35 cellular contexts compared by ENCODE assay signal in genomic region chr2:126769118-126769517, GRCh38.
A peak's percentile ranks its signal among the peaks of the same experiment; 100 is the strongest.
DNase-seq lines count a peak whose midpoint lies in the region; ATAC-seq, FAIRE-seq and TF ChIP-seq lines count a peak whose summit lies in the region.
"Had no signal": no experiment of that assay in that cellular context is flagged by ENCODE, and none has a peak within 500 bp of the region (broad histone marks: within the 10 kb centered on the region; RNA-seq: fewer than 3 reads in every experiment).

No MANE protein-coding gene starts in this region.

- H3K9me1 ChIP-seq in K562 (ENCODE audit: control insufficient read depth, insufficient read depth, low read length) = no peaks in the 10 kb centered on the region

- TF ChIP-seq RAD21 in K562 (CRISPR knock-in tag; conservative IDR thresholded peaks at IDR 0.05 in 1 of 2, IDR thresholded peaks at IDR 0.05 in 1 of 2) = no peak

- no peaks in the 10 kb centered on the region for H4K20me1 ChIP-seq in K562 (replicated peaks; ENCODE audit: control insufficient read depth, insufficient read depth, low read length)

- no peak overlapping the region for H3K27ac Mint-ChIP-seq in activated naive CD8-positive, alpha-beta T cell treated with anti-CD3 and anti-CD28 coated beads, Interleukin-2, amount 50 U/mL, for 24 hours
- H3K27ac Mint-ChIP-seq: activated naive CD8-positive, alpha-beta T cell had no signal

- H3K9me3 Mint-ChIP-seq in activated naive CD8-positive, alpha-beta T cell treated with anti-CD3 and anti-CD28 coated beads, Interleukin-2, amount 50 U/mL, for 24 hours = no peaks in the 10 kb centered on the region

- no peak overlapping the region for H3K4me2 ChIP-seq in K562 (ENCODE audit: insufficient read depth, low read length)
- H3K4me2 ChIP-seq: smooth muscle cell had no signal

- H3K79me2 ChIP-seq in K562 (ENCODE audit: control insufficient read depth, insufficient read depth, low read length) = no peaks in the 10 kb centered on the region

- peaks cover 0 to 4% of the 10 kb centered on the region in 2 experiments; a peak in 2 of 5 replicates for H3K4me1 ChIP-seq in K562 (replicated peaks in 1 of 2; ENCODE audit: control insufficient read depth in 2 of 2, insufficient read depth in 2 of 2, low read length in 2 of 2)
- no peaks in the 10 kb centered on the region for H3K4me1 ChIP-seq in sigmoid colon
- H3K4me1 ChIP-seq: left lung, right atrium auricular region had no signal

- H3K27ac ChIP-seq in HL-60 (replicated peaks) (no peak overlapping the region), K562 (ENCODE audit: extremely low read depth, low read depth, low read length) (no peak overlapping the region), sigmoid colon (no peak overlapping the region)
- H3K27ac ChIP-seq: 22Rv1, coronary artery, left lung, right atrium auricular region, testis had no signal

- CTCF ChIA-PET in K562 (lab: Yijun Ruan, JAX; ENCODE audit: low intra/inter-chr PET ratio) = no interaction called here

- H3K9ac ChIP-seq in K562 (ENCODE audit: insufficient read depth in 1 of 2, low read depth in 2 of 2, low read length in 2 of 2) = no peak overlapping the region

- in situ Hi-C loops in K562 (cut with MboI) = no loop called here

- peak; percentile 5 for TF ChIP-seq CTCF in HL-60 (IDR thresholded peaks at IDR 0.05; ENCODE audit: insufficient read depth, low read length)
- peak; percentile 16 to 45 (median 27); a peak in 2 of 6 replicates for TF ChIP-seq CTCF in K562 (IDR thresholded peaks at IDR 0.05 in 2 of 3, conservative IDR thresholded peaks at IDR 0.05 in 1 of 3; ENCODE audit: insufficient read depth in 2 of 3, low read depth in 1 of 3, low read length in 3 of 3)
- no peak for TF ChIP-seq CTCF in sigmoid colon (IDR thresholded peaks at IDR 0.05)

- peak; percentile 12 for DNase-seq in activated CD4-positive, CD25-positive, alpha-beta regulatory T cell treated with anti-CD3 and anti-CD28 coated beads, Interleukin-2, amount 50 U/mL, for 72 hours
- DNase-seq in activated CD4-positive, CD25-positive, alpha-beta regulatory T cell (lab: John Stamatoyannopoulos, UW) = no peak
- DNase-seq in HL-60 (ENCODE audit: low read depth in 1 of 2, low spot score in 1 of 2) (no peak), K562 (ENCODE audit: extremely low read depth in 1 of 4, low spot score in 3 of 4) (peak; percentile 18 to 34 (median 29)), sigmoid colon (peak; percentile 12), NCI-H128 (lab: John Stamatoyannopoulos, UW; ENCODE audit: unreplicated experiment) (no peak), NCI-H1105 treated with DMSO at 0.1 percent for 48 hours (lab: John Stamatoyannopoulos, UW) (no peak)
- DNase-seq in activated naive CD8-positive, alpha-beta T cell treated with anti-CD3 and anti-CD28 coated beads, Interleukin-2, amount 50 U/mL, for 24 hours = no peak
- DNase-seq: activated CD4-positive, alpha-beta T cell treated with anti-CD3 and anti-CD28 coated beads, Interleukin-2, amount 50 U/mL, for 48 hours; activated CD8-positive, alpha-beta memory T cell treated with anti-CD3 and anti-CD28 coated beads, Interleukin-2, amount 50 U/mL, for 4 hours; anterior cingulate cortex; Calu3; DMS79; effector CD8-positive, alpha-beta T cell; erythroblast; glutamatergic neuron; left lung; mesendoderm; NCI-H1048; NCI-H1694 treated with DMSO at 0.1 percent for 48 hours; NCI-H446 treated with DMSO at 0.1 percent for 48 hours; NCI-H774; stimulated activated CD4-positive, alpha-beta T cell treated with anti-CD3 and anti-CD28 coated beads, Interleukin-1b, Interleukin-23, amount 100 ng/mL, for 48 hours; stimulated activated naive CD4-positive, alpha-beta T cell treated with Interleukin-2 at 50 U/mL for 16 hours; testis had no signal

- TF ChIP-seq EP300 in K562 (IDR thresholded peaks at IDR 0.05; ENCODE audit: low read length) (no peak), sigmoid colon (IDR thresholded peaks at IDR 0.05) (no peak)

- H3K4me1 Mint-ChIP-seq in activated naive CD8-positive, alpha-beta T cell treated with anti-CD3 and anti-CD28 coated beads, Interleukin-2, amount 50 U/mL, for 24 hours = peaks cover 22% of the 10 kb centered on the region

- no peaks in the 10 kb centered on the region for H3K36me3 Mint-ChIP-seq in activated naive CD8-positive, alpha-beta T cell treated with anti-CD3 and anti-CD28 coated beads, Interleukin-2, amount 50 U/mL, for 24 hours (ENCODE audit: low read depth)

- TF ChIP-seq POLR2A in K562 (conservative IDR thresholded peaks at IDR 0.05) (no peak), sigmoid colon (IDR thresholded peaks at IDR 0.05) (no peak)

- POLR2A ChIA-PET in K562 (lab: Yijun Ruan, JAX) = no interaction called here

- H3K4me3 ChIP-seq in HL-60 (replicated peaks; ENCODE audit: insufficient read depth, low read length) (no peak overlapping the region), K562 (no peak overlapping the region), sigmoid colon (no peak overlapping the region)
- H3K4me3 ChIP-seq: coronary artery, left lung, right atrium auricular region, smooth muscle cell, testis had no signal

- no peaks in the 10 kb centered on the region for H3K27me3 ChIP-seq in HL-60 (ENCODE audit: insufficient read depth, poor library complexity, severe bottlenecking)
- H3K27me3 ChIP-seq in K562 (ENCODE audit: control insufficient read depth in 2 of 2, insufficient read depth in 2 of 2, low read length in 2 of 2) = peaks cover 5 to 10% of the 10 kb centered on the region in 2 experiments; a peak in 3 of 5 replicates
- no peaks in the 10 kb centered on the region for H3K27me3 ChIP-seq in sigmoid colon
- H3K27me3 ChIP-seq: left lung, right atrium auricular region, testis had no signal

- ATAC-seq in K562 = peak; percentile 71
- ATAC-seq in activated naive CD8-positive, alpha-beta T cell treated with anti-CD3 and anti-CD28 coated beads, Interleukin-2, amount 50 U/mL, for 24 hours = no peak
- ATAC-seq: activated CD4-positive, CD25-positive, alpha-beta regulatory T cell treated with anti-CD3 and anti-CD28 coated beads, Interleukin-2, amount 50 U/mL, for 24 hours; left lung had no signal

- BruUV-seq in K562 (replicated peaks; lab: Mats Ljungman, UMichigan) = no TSS peak

- WGBS in K562 (ENCODE audit: insufficient coverage, low coverage, missing lambda C conversion rate) = 0% methylated on average over 3 of the region's 3 CpGs
- 73 to 81% methylated on average over 3 of the region's 3 CpGs for WGBS in sigmoid colon, 2 donors

- intact Hi-C loops in K562 (cut with micrococcal nuclease) = no loop called here
- intact Hi-C loops in sigmoid colon (cut with DNase I) = no loop called here

- H3K4me3 Mint-ChIP-seq in activated naive CD8-positive, alpha-beta T cell treated with anti-CD3 and anti-CD28 coated beads, Interleukin-2, amount 50 U/mL, for 24 hours = no peak overlapping the region
- H3K4me3 Mint-ChIP-seq: activated naive CD8-positive, alpha-beta T cell had no signal

- H3K36me3 ChIP-seq in K562 (ENCODE audit: control insufficient read depth, insufficient read depth, low read length) (no peaks in the 10 kb centered on the region), sigmoid colon (no peaks in the 10 kb centered on the region)
- H3K36me3 ChIP-seq: left lung, right atrium auricular region had no signal

- no peaks in the 10 kb centered on the region for H3K9me3 ChIP-seq in K562 (replicated peaks; ENCODE audit: control insufficient read depth, insufficient read depth, low read depth, low read length)
- no peaks in the 10 kb centered on the region for H3K9me3 ChIP-seq in sigmoid colon
- H3K9me3 ChIP-seq: left lung, right atrium auricular region, testis had no signal

- no peaks in the 10 kb centered on the region for H3K27me3 Mint-ChIP-seq in activated naive CD8-positive, alpha-beta T cell treated with anti-CD3 and anti-CD28 coated beads, Interleukin-2, amount 50 U/mL, for 24 hours
- H3K27me3 Mint-ChIP-seq: activated naive CD8-positive, alpha-beta T cell had no signal

- no peak for FAIRE-seq in K562 (lab: Jason Lieb, UNC)
- FAIRE-seq: bronchial epithelial cell, GM12892, H1, islet of Langerhans had no signal

- no peak overlapping the region for H2AFZ ChIP-seq in K562 (ENCODE audit: low read depth, low read length)

TF ChIP-seq in K562, 482 proteins besides CTCF, POLR2A, EP300 and RAD21 (continues in another document):
- no peak for TF ChIP-seq EZH2 (IDR thresholded peaks at IDR 0.05; ENCODE audit: borderline replicate concordance, low read depth, low read length)
- TF ChIP-seq SMC3 (conservative IDR thresholded peaks at IDR 0.05; ENCODE audit: insufficient read depth, low read depth, low read length) = no peak
- TF ChIP-seq TOE1 (IDR thresholded peaks at IDR 0.05; ENCODE audit: borderline replicate concordance) = no peak
- TF ChIP-seq TOE1 (CRISPR knock-in tag; IDR thresholded peaks at IDR 0.05; ENCODE audit: borderline replicate concordance, low read depth) = no peak
- TF ChIP-seq, protein P1, sequence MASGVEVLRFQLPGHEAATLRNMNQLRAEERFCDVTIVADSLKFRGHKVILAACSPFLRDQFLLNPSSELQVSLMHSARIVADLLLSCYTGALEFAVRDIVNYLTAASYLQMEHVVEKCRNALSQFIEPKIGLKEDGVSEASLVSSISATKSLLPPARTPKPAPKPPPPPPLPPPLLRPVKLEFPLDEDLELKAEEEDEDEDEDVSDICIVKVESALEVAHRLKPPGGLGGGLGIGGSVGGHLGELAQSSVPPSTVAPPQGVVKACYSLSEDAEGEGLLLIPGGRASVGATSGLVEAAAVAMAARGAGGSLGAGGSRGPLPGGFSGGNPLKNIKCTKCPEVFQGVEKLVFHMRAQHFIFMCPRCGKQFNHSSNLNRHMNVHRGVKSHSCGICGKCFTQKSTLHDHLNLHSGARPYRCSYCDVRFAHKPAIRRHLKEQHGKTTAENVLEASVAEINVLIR (CRISPR knock-in tag; IDR thresholded peaks at IDR 0.05) = no peak
- no peak for TF ChIP-seq ZNF133 (CRISPR knock-in tag; IDR thresholded peaks at IDR 0.05)
- no peak for TF ChIP-seq MAFF (IDR thresholded peaks at IDR 0.05; ENCODE audit: low read length)
- TF ChIP-seq ZNF699 (CRISPR knock-in tag; IDR thresholded peaks at IDR 0.05; ENCODE audit: insufficient replicate concordance) = no peak
- TF ChIP-seq ETS1 (conservative IDR thresholded peaks at IDR 0.05; ENCODE audit: control insufficient read depth, low read depth, low read length) = no peak
- TF ChIP-seq ZNF174 (CRISPR knock-in tag; IDR thresholded peaks at IDR 0.05) = no peak

Comparison
In these comparisons a context has a peak if more than half of its experiments do, and no peak if none do; other contexts are left out.
1. DNase-seq: peak in activated CD4-positive, CD25-positive, alpha-beta regulatory T cell treated with anti-CD3 and anti-CD28 coated beads, Interleukin-2, amount 50 U/mL, for 72 hours (single experiment), K562 (4 of 4) and sigmoid colon (single experiment); none in activated CD4-positive, CD25-positive, alpha-beta regulatory T cell (0 of 4), HL-60 (0 of 2), activated naive CD8-positive, alpha-beta T cell treated with anti-CD3 and anti-CD28 coated beads, Interleukin-2, amount 50 U/mL, for 24 hours (single experiment), NCI-H128 (single experiment) and NCI-H1105 treated with DMSO at 0.1 percent for 48 hours (single experiment).
2. CTCF ChIP-seq: peak in HL-60 (single experiment) and K562 (3 of 3); none in sigmoid colon (0 of 4).